Comparison of ENCODE assay signal across 8 cellular contexts in genomic region chr14:73026845-73027542, GRCh38. TPM values are rescaled to one million over a fixed set of nuclear protein-coding genes. Genes with fewer than 3 reads are reported as not detected.
A peak's percentile ranks its signal among the peaks of the same experiment; 100 is the strongest.
DNase-seq lines count a peak whose midpoint lies in the region; ATAC-seq and TF ChIP-seq lines count a peak whose summit lies in the region.

TSS of gene ZFYVE1 (minus strand) at chr14:73027106. CDS start at chr14:73024508, 2,598 bp downstream.

- no peaks in the 10 kb centered on the region for H3K9me3 ChIP-seq in BE2C

- H3K36me3 Mint-ChIP-seq in activated CD4-positive, alpha-beta T cell treated with anti-CD3 and anti-CD28 coated beads, Interleukin-2, amount 10 ng/mL, durations not matched to agents 24 days and 14 days (ENCODE audit: low read depth): peaks cover 19% of the 10 kb centered on the region

- H3K4me3 Mint-ChIP-seq in activated CD4-positive, alpha-beta T cell treated with anti-CD3 and anti-CD28 coated beads, Interleukin-2, amount 10 ng/mL, durations not matched to agents 24 days and 14 days: peak within 1 kb of the TSS; percentile 95

- H3K36me3 ChIP-seq in BE2C: peaks cover 7% of the 10 kb centered on the region; the same call in 1 of the 2 replicates

- H3K4me1 ChIP-seq in BE2C: no peaks in the 10 kb centered on the region

- TF ChIP-seq CTCF in BE2C (IDR thresholded peaks at IDR 0.05; ENCODE audit: low read depth, low read length): no peak

- ATAC-seq in GM19324 (IDR thresholded peaks at IDR 0.05; ENCODE audit: low FRiP score, unreplicated experiment): peak; percentile 96
- ATAC-seq in HG03469 (IDR thresholded peaks at IDR 0.05; ENCODE audit: unreplicated experiment): peak; percentile 96
- peak; percentile 97 for ATAC-seq in left colon

- peaks cover 35% of the 10 kb centered on the region for H3K4me1 Mint-ChIP-seq in activated CD4-positive, alpha-beta T cell treated with anti-CD3 and anti-CD28 coated beads, Interleukin-2, amount 10 ng/mL, durations not matched to agents 24 days and 14 days

- peaks cover 6% of the 10 kb centered on the region for H3K9me3 Mint-ChIP-seq in activated CD4-positive, alpha-beta T cell treated with anti-CD3 and anti-CD28 coated beads, Interleukin-2, amount 10 ng/mL, durations not matched to agents 24 days and 14 days

- peak within 1 kb of the TSS; percentile 84 for H3K4me3 ChIP-seq in BE2C (ENCODE audit: low read depth, low read length)

- peak; percentile 96 for DNase-seq in BE2C
- DNase-seq in NCI-H526 treated with DMSO at 0.1 percent for 48 hours (lab: John Stamatoyannopoulos, UW): peak; percentile 97
- DNase-seq in activated CD4-positive, alpha-beta T cell treated with anti-CD3 and anti-CD28 coated beads, Interleukin-2, amount 10 ng/mL, durations not matched to agents 24 days and 14 days: peak; percentile 97
- DNase-seq in cortex of kidney (lab: John Stamatoyannopoulos, UW): peak; percentile 41
- peak; percentile 95 to 99 for DNase-seq in left colon
- peak; percentile 94 for DNase-seq in stimulated activated CD4-positive, alpha-beta T cell treated with anti-CD3 and anti-CD28 coated beads, Interleukin-1b, Interleukin-23, amount 100 ng/mL, for 48 hours

- no peaks in the 10 kb centered on the region for H3K27me3 ChIP-seq in BE2C

- no peaks in the 10 kb centered on the region for H3K27me3 Mint-ChIP-seq in activated CD4-positive, alpha-beta T cell treated with anti-CD3 and anti-CD28 coated beads, Interleukin-2, amount 10 ng/mL, durations not matched to agents 24 days and 14 days

- intact Hi-C loops in activated CD4-positive, alpha-beta T cell treated with anti-CD3 and anti-CD28 coated beads, Interleukin-2, amount 10 ng/mL, durations not matched to agents 24 days and 14 days (cut with micrococcal nuclease): loop anchor here (1.0 to 5.0 kb wide), 3 partner anchors 31 to 110 kb away; partner anchors contain the start of genes DCAF4, PSEN1 and RBM25
- intact Hi-C loops in left colon (cut with DNase I, micrococcal nuclease): no loop called here

- peak within 1 kb of the TSS; percentile 90 for H3K27ac Mint-ChIP-seq in activated CD4-positive, alpha-beta T cell treated with anti-CD3 and anti-CD28 coated beads, Interleukin-2, amount 10 ng/mL, durations not matched to agents 24 days and 14 days

RNA-seq across cellular contexts. Expression of gene ZFYVE1, which starts in this region (rescaled TPM):
- polyA plus RNA-seq in BE2C (2012; ENCODE audit: insufficient read depth, insufficient read length, low read depth): 7.6 TPM
- 7.4 and 9.1 TPM in 2 replicates for total RNA-seq in activated CD4-positive, alpha-beta T cell treated with anti-CD3 and anti-CD28 coated beads, Interleukin-2, amount 10 ng/mL, durations not matched to agents 24 days and 14 days
- 10 to 100 TPM; 13.4 to 19.9 TPM for total RNA-seq in left colon

Comparison
In these comparisons a context has a peak if more than half of its experiments do, and no peak if none do; other contexts are left out.
1. Peak in every context shown above with its lines: DNase-seq, ATAC-seq and H3K4me3 ChIP-seq.
2. DNase-seq: peak in every context shown above with its lines; median percentile 97 in NCI-H526 treated with DMSO at 0.1 percent for 48 hours; 97 in activated CD4-positive, alpha-beta T cell treated with anti-CD3 and anti-CD28 coated beads, Interleukin-2, amount 10 ng/mL, durations not matched to agents 24 days and 14 days; 97 in left colon; 96 in BE2C; 94 in stimulated activated CD4-positive, alpha-beta T cell treated with anti-CD3 and anti-CD28 coated beads, Interleukin-1b, Interleukin-23, amount 100 ng/mL, for 48 hours; 41 in cortex of kidney.